8 cellular contexts compared by ENCODE assay signal in the genomic region with DNA sequence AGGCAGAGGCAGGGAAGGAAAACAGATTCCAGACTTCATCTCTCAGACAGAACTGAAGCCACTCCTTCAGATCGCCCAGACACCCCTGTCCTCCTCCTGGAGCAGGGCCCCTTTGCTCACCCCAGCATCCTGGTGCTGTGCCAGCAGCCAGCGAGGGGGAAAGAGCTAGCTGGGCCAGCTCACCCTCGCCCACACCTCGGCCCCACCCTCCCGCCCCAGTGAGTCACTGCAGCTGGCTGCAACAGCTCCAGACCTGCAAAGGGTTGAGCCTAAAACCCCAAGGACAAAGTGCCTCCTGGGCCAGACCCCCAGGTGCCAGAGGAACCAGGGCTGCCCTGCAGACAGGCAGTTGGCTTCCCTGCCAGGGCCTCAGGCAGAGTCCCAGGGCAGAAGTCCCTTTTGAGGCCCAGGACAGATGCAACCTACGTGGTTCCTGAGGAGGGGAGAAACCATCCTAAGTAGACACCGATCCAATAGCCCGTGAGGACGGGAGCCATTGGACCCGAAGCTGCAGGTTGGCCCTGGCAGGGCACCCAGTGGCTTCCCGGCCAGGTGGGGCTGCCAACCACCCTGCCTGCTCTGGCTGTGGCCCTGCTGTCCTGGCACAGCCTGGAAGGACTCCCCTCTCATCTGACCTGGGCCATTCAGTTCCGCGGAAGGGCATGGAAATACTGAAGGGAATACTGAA. TPM values are rescaled to one million over a fixed set of nuclear protein-coding genes. Genes with fewer than 3 reads are reported as not detected.
DNase-seq lines count a peak whose midpoint lies in the region; ATAC-seq and TF ChIP-seq lines count a peak whose summit lies in the region.

No MANE protein-coding gene starts in this region.

- H3K36me3 Mint-ChIP-seq in activated CD4-positive, alpha-beta memory T cell treated with anti-CD3 and anti-CD28 coated beads for 36 hours: peaks cover 9% of the 10 kb centered on the region
- peaks cover 11% of the 10 kb centered on the region for H3K36me3 Mint-ChIP-seq in osteocyte (ENCODE audit: unreplicated experiment)

- H4K20me1 ChIP-seq in BLaER1: peaks cover 14% of the 10 kb centered on the region; the same call in 1 of the 2 replicates

- POLR2A ChIA-PET in activated CD4-positive, alpha-beta memory T cell treated with anti-CD3 and anti-CD28 coated beads for 36 hours (lab: Charles Lee): interaction anchor here (9.6 kb wide), 1 partner anchor 16 kb away, joined by 188 read pairs; no protein-coding TSS in a partner anchor

- TF ChIP-seq EP300 in Ishikawa (IDR thresholded peaks at IDR 0.05; ENCODE audit: borderline replicate concordance) (no peak; the same call in 1 of the 2 replicates), esophagus muscularis mucosa (IDR thresholded peaks at IDR 0.05) (no peak)

- peaks cover 66% of the 10 kb centered on the region for H3K4me1 Mint-ChIP-seq in activated CD4-positive, alpha-beta memory T cell treated with anti-CD3 and anti-CD28 coated beads for 36 hours (ENCODE audit: low read depth)
- peaks cover 80% of the 10 kb centered on the region for H3K4me1 Mint-ChIP-seq in osteocyte (ENCODE audit: unreplicated experiment)

- H3K27me3 ChIP-seq in BLaER1: peaks cover 20% of the 10 kb centered on the region
- H3K27me3 ChIP-seq in esophagus muscularis mucosa: no peaks in the 10 kb centered on the region

- H3K9me3 ChIP-seq in BLaER1: no peaks in the 10 kb centered on the region
- no peaks in the 10 kb centered on the region for H3K9me3 ChIP-seq in esophagus muscularis mucosa

- peak; percentile 85 for DNase-seq in activated CD4-positive, alpha-beta memory T cell treated with anti-CD3 and anti-CD28 coated beads for 36 hours
- DNase-seq in esophagus muscularis mucosa (ENCODE audit: extremely low spot score) (no peak), osteocyte (ENCODE audit: extremely low spot score, unreplicated experiment) (peak; percentile 92), NCI-H2107 treated with DMSO at 0.1 percent for 48 hours (lab: John Stamatoyannopoulos, UW; ENCODE audit: unreplicated experiment) (no peak), GM20000 (ENCODE audit: low spot score) (no peak)

- H3K27ac ChIP-seq in BLaER1 (no peak overlapping the region), esophagus muscularis mucosa (replicated peaks in 1 of 4) (peak overlapping the region; percentile 97 to 100 (median 98))

- no peak for TF ChIP-seq POLR2A in esophagus muscularis mucosa (IDR thresholded peaks at IDR 0.05; ENCODE audit: low read depth)

- peak overlapping the region; percentile 84 for H3K27ac Mint-ChIP-seq in activated CD4-positive, alpha-beta memory T cell treated with anti-CD3 and anti-CD28 coated beads for 36 hours
- peak overlapping the region; percentile 79 for H3K27ac Mint-ChIP-seq in osteocyte (ENCODE audit: unreplicated experiment)

- intact Hi-C loops in activated CD4-positive, alpha-beta memory T cell treated with anti-CD3 and anti-CD28 coated beads for 36 hours (cut with micrococcal nuclease): no loop called here
- intact Hi-C loops in esophagus muscularis mucosa (cut with DNase I): no loop called here

- WGBS in esophagus muscularis mucosa: no CpG with 5 or more reads among the region's 13 CpGs

- H3K27me3 Mint-ChIP-seq in activated CD4-positive, alpha-beta memory T cell treated with anti-CD3 and anti-CD28 coated beads for 36 hours: no peaks in the 10 kb centered on the region
- H3K27me3 Mint-ChIP-seq in osteocyte (ENCODE audit: unreplicated experiment): no peaks in the 10 kb centered on the region

- no peaks in the 10 kb centered on the region for H3K9me3 Mint-ChIP-seq in activated CD4-positive, alpha-beta memory T cell treated with anti-CD3 and anti-CD28 coated beads for 36 hours
- no peaks in the 10 kb centered on the region for H3K9me3 Mint-ChIP-seq in osteocyte (ENCODE audit: unreplicated experiment)

- H3K4me2 ChIP-seq in BLaER1: peak overlapping the region; percentile 17

- CTCF ChIA-PET in activated CD4-positive, alpha-beta memory T cell treated with anti-CD3 and anti-CD28 coated beads for 36 hours (lab: Charles Lee): interaction anchor here (0.6 to 14.6 kb wide), 6 partner anchors 14 to 162 kb away, joined by 4 to 272 read pairs (median 65); no protein-coding TSS in a partner anchor

- ATAC-seq in GM18909 (IDR thresholded peaks at IDR 0.05; ENCODE audit: poor library complexity, unreplicated experiment): no peak

- H3K4me3 ChIP-seq in BLaER1 (no peak overlapping the region), esophagus muscularis mucosa (peak overlapping the region; percentile 85 to 100 (median 95))

- H3K36me3 ChIP-seq in BLaER1 (no peaks in the 10 kb centered on the region), esophagus muscularis mucosa (peaks cover 16 to 26% (median 22%) of the 10 kb centered on the region in 4 donors)

- H3K4me1 ChIP-seq in BLaER1: peaks cover 41% of the 10 kb centered on the region
- H3K4me1 ChIP-seq in esophagus muscularis mucosa: peaks cover 79 to 99% (median 92%) of the 10 kb centered on the region in 4 donors

- TF ChIP-seq CTCF in esophagus muscularis mucosa (IDR thresholded peaks at IDR 0.05): no peak
- no peak for TF ChIP-seq CTCF in osteocyte (IDR thresholded peaks at IDR 0.05)
- no peak for TF ChIP-seq CTCF in GM20000 (IDR thresholded peaks at IDR 0.05; ENCODE audit: extremely low read depth, missing control alignments)

- H3K4me3 Mint-ChIP-seq in activated CD4-positive, alpha-beta memory T cell treated with anti-CD3 and anti-CD28 coated beads for 36 hours: peak overlapping the region; percentile 69
- H3K4me3 Mint-ChIP-seq in osteocyte (ENCODE audit: unreplicated experiment): peak overlapping the region; percentile 62

- no peak overlapping the region for H3K9ac ChIP-seq in BLaER1

- 0 out of 2 replicates have a peak, but pooled peaks have one; percentile 1 for TF ChIP-seq RAD21 in Ishikawa (IDR thresholded peaks at IDR 0.05; ENCODE audit: low read depth)

TF ChIP-seq in Ishikawa, 13 proteins besides CTCF, POLR2A, EP300 and RAD21:
- TF ChIP-seq ZBTB7A (IDR thresholded peaks at IDR 0.05; ENCODE audit: low read depth) (0 out of 2 replicates have a peak, but pooled peaks have one; percentile 22), TAF1 (IDR thresholded peaks at IDR 0.05; ENCODE audit: low read depth) (no peak), CEBPB (IDR thresholded peaks at IDR 0.05) (no peak), NFIC (IDR thresholded peaks at IDR 0.05) (peak; percentile 84), FOXM1 (IDR thresholded peaks at IDR 0.05; ENCODE audit: borderline replicate concordance, low read depth) (no peak)
TF ChIP-seq in Ishikawa: peak in this region for 2.

RNA-seq across cellular contexts. Expression of a gene that starts 7.2 kb away (rescaled TPM):
- total RNA-seq in activated CD4-positive, alpha-beta memory T cell treated with anti-CD3 and anti-CD28 coated beads for 36 hours: 10 to 100 TPM; 83.7 to 85.2 TPM
- 1,000 to 10,000 TPM; 1,278 to 2,374 (median 1,866) TPM for total RNA-seq in esophagus muscularis mucosa
- total RNA-seq in osteocyte: 462 and 503 TPM in 2 replicates

RNA-seq across cellular contexts. Expression of a gene that starts 34.3 kb away (rescaled TPM):
- 1,000 to 10,000 TPM; 1,956 to 1,989 TPM for total RNA-seq in activated CD4-positive, alpha-beta memory T cell treated with anti-CD3 and anti-CD28 coated beads for 36 hours
- total RNA-seq in esophagus muscularis mucosa (1,000 to 10,000 TPM; 1,068 to 1,537 (median 1,375) TPM), osteocyte (1,404 TPM in 2 replicates)

RNA-seq across cellular contexts. Expression of a gene that starts 51.9 kb away (rescaled TPM):
- 10 to 100 TPM; 32.7 to 34.2 TPM for total RNA-seq in activated CD4-positive, alpha-beta memory T cell treated with anti-CD3 and anti-CD28 coated beads for 36 hours
- total RNA-seq in esophagus muscularis mucosa (1 to 10 TPM; 4.2 to 8.0 (median 6.0) TPM), osteocyte (12.7 and 15.6 TPM in 2 replicates)

Comparison
In these comparisons a context has a peak if more than half of its experiments do, and no peak if none do; other contexts are left out.
1. DNase-seq: peak in activated CD4-positive, alpha-beta memory T cell treated with anti-CD3 and anti-CD28 coated beads for 36 hours (single experiment) and osteocyte (single experiment); none in esophagus muscularis mucosa (single experiment), NCI-H2107 treated with DMSO at 0.1 percent for 48 hours (single experiment) and GM20000 (single experiment).